Comparison of ENCODE assay signal across 12 cellular contexts in the genomic region with DNA sequence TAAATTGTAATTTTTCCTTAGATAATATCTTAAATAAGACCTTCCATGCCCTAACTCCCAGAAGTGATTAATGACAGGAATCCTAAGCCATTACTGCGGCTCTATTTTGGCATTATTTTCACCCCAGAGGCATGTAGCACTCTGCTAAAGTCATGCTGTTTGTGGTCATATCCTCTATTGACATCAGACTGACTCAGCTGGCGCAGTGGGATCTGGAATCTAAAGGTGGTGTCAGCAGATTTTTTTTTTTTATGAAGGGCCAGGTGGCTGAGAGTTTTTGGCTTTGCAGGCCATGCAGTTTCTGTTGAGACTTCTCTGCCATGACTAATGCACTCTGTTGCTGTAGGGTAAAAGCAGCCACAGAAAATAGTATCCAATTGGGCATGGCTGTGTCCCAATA.
DNase-seq lines count a peak whose midpoint lies in the region; ATAC-seq and TF ChIP-seq lines count a peak whose summit lies in the region.
"Had no signal": no experiment of that assay in that cellular context is flagged by ENCODE, and none has a peak within 500 bp of the region (broad histone marks: within the 10 kb centered on the region; RNA-seq: fewer than 3 reads in every experiment).

No MANE protein-coding gene starts in this region.

- H3K4me3 ChIP-seq in epithelial cell of proximal tubule (ENCODE audit: low read depth, low read length) (no peak overlapping the region), retinal pigment epithelial cell (ENCODE audit: low read length) (no peak overlapping the region), tibial nerve (no peak overlapping the region)
- H3K4me3 ChIP-seq: skin epidermis had no signal

- peaks cover 0 to 6% (median 0%) of the 10 kb centered on the region in 4 donors for H3K9me3 ChIP-seq in tibial nerve

- TF ChIP-seq EP300 in tibial nerve (IDR thresholded peaks at IDR 0.05) = no peak

- H3K27me3 ChIP-seq in tibial nerve = no peaks in the 10 kb centered on the region

- DNase-seq in H4 (ENCODE audit: low spot score) (peak; percentile 92), RPMI7951 (ENCODE audit: low read depth) (peak; percentile 99), epithelial cell of proximal tubule (ENCODE audit: low read depth) (peak; percentile 31), retinal pigment epithelial cell (ENCODE audit: low read depth) (peak; percentile 32), tibial nerve (ENCODE audit: low spot score in 2 of 2) (no peak), nephron progenitor cell (no peak)
- DNase-seq in stimulated activated naive CD4-positive, alpha-beta T cell (lab: John Stamatoyannopoulos, UW) = no peak
- DNase-seq: activated CD4-positive, CD25-positive, alpha-beta regulatory T cell treated with anti-CD3 and anti-CD28 coated beads, Interleukin-2, amount 50 U/mL, for 72 hours; DND-41 had no signal

- no peaks in the 10 kb centered on the region for H3K36me3 ChIP-seq in tibial nerve

- no peak overlapping the region for H3K27ac ChIP-seq in tibial nerve

- no peaks in the 10 kb centered on the region for H3K4me1 ChIP-seq in tibial nerve

- H3K9me3 Mint-ChIP-seq in nephron progenitor cell = peaks cover 14% of the 10 kb centered on the region
- H3K9me3 Mint-ChIP-seq: activated T-helper 2 cell treated with anti-CD3 and anti-CD28 coated beads, Interferon-gamma antibody, Interleukin-2, Interleukin-4, amounts not matched to agents 10 μg/mL and 5 μg/mL and 100 μg/mL, durations not matched to agents 14 hours and 24 hours and 36 hours had no signal

- no peaks in the 10 kb centered on the region for H3K4me1 Mint-ChIP-seq in nephron progenitor cell

- no peak overlapping the region for H3K4me3 Mint-ChIP-seq in nephron progenitor cell

- no peaks in the 10 kb centered on the region for H3K36me3 Mint-ChIP-seq in nephron progenitor cell (ENCODE audit: low read depth)

- no peak for TF ChIP-seq CTCF in epithelial cell of proximal tubule (conservative IDR thresholded peaks at IDR 0.05; ENCODE audit: low read depth, low read length)
- no peak for TF ChIP-seq CTCF in retinal pigment epithelial cell (conservative IDR thresholded peaks at IDR 0.05; ENCODE audit: low read depth, low read length)
- TF ChIP-seq CTCF in tibial nerve (IDR thresholded peaks at IDR 0.05) = no peak
- TF ChIP-seq CTCF in nephron progenitor cell (IDR thresholded peaks at IDR 0.05) = no peak

- ATAC-seq in HG02840 (IDR thresholded peaks at IDR 0.05; ENCODE audit: low FRiP score, unreplicated experiment) = no peak

- H3K27ac Mint-ChIP-seq in nephron progenitor cell = no peak overlapping the region
- H3K27ac Mint-ChIP-seq: activated T-helper 2 cell treated with anti-CD3 and anti-CD28 coated beads, Interferon-gamma antibody, Interleukin-2, Interleukin-4, amounts not matched to agents 10 μg/mL and 5 μg/mL and 100 μg/mL, durations not matched to agents 14 hours and 24 hours and 36 hours had no signal

- no peak for TF ChIP-seq POLR2A in tibial nerve (IDR thresholded peaks at IDR 0.05)

- 86 to 90% methylated on average over 2 of the region's 2 CpGs for WGBS in tibial nerve, 2 donors

- peaks cover 13% of the 10 kb centered on the region for H3K27me3 Mint-ChIP-seq in nephron progenitor cell (ENCODE audit: low read depth, poor library complexity)

Comparison
In these comparisons a context has a peak if more than half of its experiments do, and no peak if none do; other contexts are left out.
1. DNase-seq: peak in H4 (single experiment), RPMI7951 (single experiment), epithelial cell of proximal tubule (single experiment) and retinal pigment epithelial cell (single experiment); none in tibial nerve (0 of 2), stimulated activated naive CD4-positive, alpha-beta T cell (0 of 6) and nephron progenitor cell (single experiment).